In the genomic region with DNA sequence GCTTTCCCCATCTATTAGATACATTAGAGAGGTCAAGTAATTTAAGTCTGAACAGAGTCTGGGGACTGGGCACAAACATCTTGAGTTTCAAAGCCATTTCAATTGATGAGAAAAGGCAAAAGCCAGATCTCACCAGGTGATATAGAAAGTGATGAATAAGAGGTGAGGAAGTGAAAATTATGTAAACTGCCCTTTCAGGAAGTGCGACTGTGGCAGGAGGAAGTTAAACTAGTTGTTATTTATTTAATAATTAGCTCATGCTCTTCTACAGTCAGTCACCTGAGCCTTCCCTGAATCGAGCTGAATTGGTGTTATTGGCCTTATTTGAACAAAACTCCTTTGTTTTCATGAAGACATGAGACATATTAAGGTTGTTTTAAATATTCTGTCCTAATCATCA, we compare ENCODE assay signal across 14 cellular contexts.
DNase-seq lines count a peak whose midpoint lies in the region; ATAC-seq and TF ChIP-seq lines count a peak whose summit lies in the region.
"Had no signal": no experiment of that assay in that cellular context is flagged by ENCODE, and none has a peak within 500 bp of the region (broad histone marks: within the 10 kb centered on the region; RNA-seq: fewer than 3 reads in every experiment).

No MANE protein-coding gene starts in this region.

- 0 out of 2 replicates have a peak overlapping the region, but pooled peaks have one; percentile 17 for H3K4me2 ChIP-seq in DOHH2 (ENCODE audit: low read length)

- no peak overlapping the region for H3K4me3 ChIP-seq in DOHH2 (ENCODE audit: low read length)
- H3K4me3 ChIP-seq: SJSA1 had no signal

- H3K27ac ChIP-seq in DOHH2 (ENCODE audit: low read depth, low read length) = no peak overlapping the region
- H3K27ac ChIP-seq: SJSA1 had no signal

- H4K20me1 ChIP-seq in DOHH2 (ENCODE audit: control insufficient read depth, insufficient read depth, low read depth, low read length) = no peaks in the 10 kb centered on the region

- H3K27me3 Mint-ChIP-seq in IgD-negative memory B cell = peaks cover 2% of the 10 kb centered on the region
- H3K27me3 Mint-ChIP-seq: central memory CD8-positive, alpha-beta T cell had no signal

- DNase-seq in NCI-H2171 treated with DMSO at 0.1 percent for 48 hours (lab: John Stamatoyannopoulos, UW) = no peak
- no peak for DNase-seq in NCI-H1048 (lab: John Stamatoyannopoulos, UW)
- no peak for DNase-seq in NCI-H1092 treated with DMSO at 0.1 percent for 48 hours (lab: John Stamatoyannopoulos, UW)
- DNase-seq: activated CD4-positive, alpha-beta T cell treated with anti-CD3 and anti-CD28 coated beads for 36 hours; activated gamma-delta T cell; NCI-H2227 treated with DMSO at 0.1 percent for 48 hours had no signal

- H3K4me1 Mint-ChIP-seq in IgD-negative memory B cell = peaks cover 10 to 13% (median 13%) of the 10 kb centered on the region in 3 donors
- H3K4me1 Mint-ChIP-seq: activated CD4-positive, alpha-beta T cell treated with anti-CD3 and anti-CD28 coated beads for 36 hours; central memory CD8-positive, alpha-beta T cell; nephron had no signal

- no peaks in the 10 kb centered on the region for H3K79me2 ChIP-seq in DOHH2 (ENCODE audit: control insufficient read depth, low read length)

- no peaks in the 10 kb centered on the region for H3K9me2 ChIP-seq in DOHH2 (replicated peaks; ENCODE audit: control insufficient read depth, low read length)

- H3F3A ChIP-seq in DOHH2 (ENCODE audit: control insufficient read depth, insufficient read depth) = no peaks in the 10 kb centered on the region

- H3K27me3 ChIP-seq in DOHH2 (ENCODE audit: control insufficient read depth, low read length) = no peaks in the 10 kb centered on the region

- peak; percentile 97 for ATAC-seq in GM19395 (IDR thresholded peaks at IDR 0.05; ENCODE audit: unreplicated experiment)
- peak; percentile 74 for ATAC-seq in HG02885 (IDR thresholded peaks at IDR 0.05; ENCODE audit: poor library complexity, unreplicated experiment)
- no peak for ATAC-seq in HG03439 (IDR thresholded peaks at IDR 0.05; ENCODE audit: unreplicated experiment)
- ATAC-seq: activated CD4-positive, alpha-beta T cell treated with anti-CD3 and anti-CD28 coated beads for 36 hours had no signal

- no peaks in the 10 kb centered on the region for H3K36me3 ChIP-seq in DOHH2 (ENCODE audit: control insufficient read depth, low read length)
- H3K36me3 ChIP-seq: SJSA1 had no signal

- H3K36me3 Mint-ChIP-seq in IgD-negative memory B cell = no peaks in the 10 kb centered on the region

- peaks cover 10% of the 10 kb centered on the region for H3K4me1 ChIP-seq in DOHH2 (ENCODE audit: control insufficient read depth, low read length)
- H3K4me1 ChIP-seq: SJSA1 had no signal

- peak overlapping the region in 1 of 4 donors; percentile 55 for H3K4me3 Mint-ChIP-seq in IgD-negative memory B cell
- H3K4me3 Mint-ChIP-seq: activated CD4-positive, alpha-beta T cell treated with anti-CD3 and anti-CD28 coated beads for 36 hours; central memory CD8-positive, alpha-beta T cell; nephron had no signal

- 0 out of 2 replicates have a peak, but pooled peaks cover 3% of the 10 kb centered on the region for H3K9me3 ChIP-seq in DOHH2 (ENCODE audit: control insufficient read depth, insufficient read depth, low read length)
- H3K9me3 ChIP-seq: SJSA1 had no signal

- no peak for TF ChIP-seq CTCF in DOHH2 (IDR thresholded peaks at IDR 0.05; ENCODE audit: low read depth, low read length, poor library complexity, severe bottlenecking)

- peak overlapping the region; percentile 8 to 93 (median 91) for H3K27ac Mint-ChIP-seq in IgD-negative memory B cell
- H3K27ac Mint-ChIP-seq: activated CD4-positive, alpha-beta T cell treated with anti-CD3 and anti-CD28 coated beads for 36 hours; nephron had no signal

- peaks cover 4 to 19% (median 6%) of the 10 kb centered on the region in 3 donors for H3K9me3 Mint-ChIP-seq in IgD-negative memory B cell
- H3K9me3 Mint-ChIP-seq: nephron had no signal
